ENCODE assay signal across 1 cellular context in genomic region chr6:17494177-17494576, GRCh38.
TF ChIP-seq lines count a peak whose summit lies in the region.

No MANE protein-coding gene starts in this region.

TF ChIP-seq in K562, 482 proteins besides CTCF, POLR2A, EP300 and RAD21:
- TF ChIP-seq, protein P1, sequence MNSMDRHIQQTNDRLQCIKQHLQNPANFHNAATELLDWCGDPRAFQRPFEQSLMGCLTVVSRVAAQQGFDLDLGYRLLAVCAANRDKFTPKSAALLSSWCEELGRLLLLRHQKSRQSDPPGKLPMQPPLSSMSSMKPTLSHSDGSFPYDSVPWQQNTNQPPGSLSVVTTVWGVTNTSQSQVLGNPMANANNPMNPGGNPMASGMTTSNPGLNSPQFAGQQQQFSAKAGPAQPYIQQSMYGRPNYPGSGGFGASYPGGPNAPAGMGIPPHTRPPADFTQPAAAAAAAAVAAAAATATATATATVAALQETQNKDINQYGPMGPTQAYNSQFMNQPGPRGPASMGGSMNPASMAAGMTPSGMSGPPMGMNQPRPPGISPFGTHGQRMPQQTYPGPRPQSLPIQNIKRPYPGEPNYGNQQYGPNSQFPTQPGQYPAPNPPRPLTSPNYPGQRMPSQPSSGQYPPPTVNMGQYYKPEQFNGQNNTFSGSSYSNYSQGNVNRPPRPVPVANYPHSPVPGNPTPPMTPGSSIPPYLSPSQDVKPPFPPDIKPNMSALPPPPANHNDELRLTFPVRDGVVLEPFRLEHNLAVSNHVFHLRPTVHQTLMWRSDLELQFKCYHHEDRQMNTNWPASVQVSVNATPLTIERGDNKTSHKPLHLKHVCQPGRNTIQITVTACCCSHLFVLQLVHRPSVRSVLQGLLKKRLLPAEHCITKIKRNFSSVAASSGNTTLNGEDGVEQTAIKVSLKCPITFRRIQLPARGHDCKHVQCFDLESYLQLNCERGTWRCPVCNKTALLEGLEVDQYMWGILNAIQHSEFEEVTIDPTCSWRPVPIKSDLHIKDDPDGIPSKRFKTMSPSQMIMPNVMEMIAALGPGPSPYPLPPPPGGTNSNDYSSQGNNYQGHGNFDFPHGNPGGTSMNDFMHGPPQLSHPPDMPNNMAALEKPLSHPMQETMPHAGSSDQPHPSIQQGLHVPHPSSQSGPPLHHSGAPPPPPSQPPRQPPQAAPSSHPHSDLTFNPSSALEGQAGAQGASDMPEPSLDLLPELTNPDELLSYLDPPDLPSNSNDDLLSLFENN (IDR thresholded peaks at IDR 0.05; ENCODE audit: low read depth in 2 of 2, low read length in 2 of 2) = no peak
- no peak for TF ChIP-seq CBX5 (IDR thresholded peaks at IDR 0.05; ENCODE audit: borderline replicate concordance, low read depth)
- no peak for TF ChIP-seq HDAC3 (IDR thresholded peaks at IDR 0.05; ENCODE audit: borderline replicate concordance, partially characterized antibody)
- no peak for TF ChIP-seq ZNF830 (CRISPR knock-in tag; IDR thresholded peaks at IDR 0.05)
- TF ChIP-seq RFX7 (CRISPR knock-in tag; IDR thresholded peaks at IDR 0.05) = no peak
- TF ChIP-seq XRCC4 (IDR thresholded peaks at IDR 0.05; ENCODE audit: extremely low read depth, insufficient read depth, insufficient read length) = no peak
- no peak for TF ChIP-seq SLC30A9 (CRISPR knock-in tag; IDR thresholded peaks at IDR 0.05)
- no peak for TF ChIP-seq TOE1 (IDR thresholded peaks at IDR 0.05; ENCODE audit: borderline replicate concordance)
- TF ChIP-seq TOE1 (CRISPR knock-in tag; IDR thresholded peaks at IDR 0.05; ENCODE audit: borderline replicate concordance, low read depth) = no peak
- TF ChIP-seq JUNB (CRISPR knock-in tag; conservative IDR thresholded peaks at IDR 0.05) = no peak
- TF ChIP-seq MTA2 (IDR thresholded peaks at IDR 0.05; ENCODE audit: low read depth) = no peak
- TF ChIP-seq SIRT6 (IDR thresholded peaks at IDR 0.05; ENCODE audit: low read depth, low read length) = no peak
- TF ChIP-seq ZNF274 (IDR thresholded peaks at IDR 0.05; ENCODE audit: borderline replicate concordance, low read depth, low read length) = no peak
TF ChIP-seq in K562: peak in this region for 0.
